ENCODE assay signal across 33 cellular contexts in genomic region chr1:14678011-14678638, GRCh38.
"Had no signal": no experiment of that assay in that cellular context is flagged by ENCODE, and none has a peak within 500 bp of the region (broad histone marks: within the 10 kb centered on the region; RNA-seq: fewer than 3 reads in every experiment).

No MANE protein-coding gene starts in this region.

- ATAC-seq: body of pancreas; esophagus mucosa; left lobe of liver; mucosa of descending colon; stimulated activated naive B cell treated with anti-CD40 and anti-IgM and Interleukin-4, amounts not matched to agents 10 μg/mL and 1 μg/mL and 100 μg/mL, for 72 hours had no signal

- H3K27me3 ChIP-seq: adrenal gland, body of pancreas, ovary, stomach, suprapubic skin, upper lobe of right lung had no signal

- H3K36me3 ChIP-seq: adrenal gland, ovary, prostate gland, stomach, suprapubic skin, tibial artery, upper lobe of right lung had no signal

- DNase-seq: activated CD4-positive, alpha-beta memory T cell treated with anti-CD3 and anti-CD28 coated beads for 36 hours; activated CD4-positive, alpha-beta T cell treated with anti-CD3 and anti-CD28 coated beads, Interleukin-2, amount 10 ng/mL, durations not matched to agents 24 days and 14 days; activated CD4-positive, CD25-positive, alpha-beta regulatory T cell treated with anti-CD3 and anti-CD28 coated beads, Interleukin-2, amount 50 U/mL, for 72 hours; activated CD8-positive, alpha-beta memory T cell treated with anti-CD3 and anti-CD28 coated beads, Interleukin-2, amount 50 U/mL, for 4 hours; activated effector memory CD4-positive, alpha-beta T cell treated with anti-CD3 and anti-CD28 coated beads, Interleukin-2, amount 50 U/mL, for 16 hours; activated naive CD4-positive, alpha-beta T cell treated with anti-CD3 and anti-CD28 coated beads for 36 hours; activated naive CD8-positive, alpha-beta T cell treated with anti-CD3 and anti-CD28 coated beads for 36 hours; activated T-cell treated with anti-CD3 and anti-CD28 coated beads, Interleukin-2, amount 50 U/mL, for 1 hour; adrenal gland; aorta; body of pancreas; foreskin fibroblast; kidney glomerular epithelial cell; mucosa of descending colon; ovary; retina; stimulated activated CD4-positive, alpha-beta T cell treated with anti-CD3 and anti-CD28 coated beads, Interleukin-1b, Interleukin-23, amount 100 ng/mL, for 48 hours; stimulated activated CD4-positive, alpha-beta T cell treated with anti-CD3 and anti-CD28 coated beads, Interleukin-4, amount 100 ng/mL, for 4 hours; stimulated activated CD8-positive, alpha-beta memory T cell treated with anti-CD3 and anti-CD28 coated beads, Interleukin-4, amount 100 ng/mL, for 48 hours; stimulated activated naive B cell treated with anti-CD40 and anti-IgM and Interleukin-4, amounts not matched to agents 10 μg/mL and 1 μg/mL and 100 μg/mL, for 72 hours; stomach; T-helper 9 cell; tibial artery; upper lobe of right lung had no signal

- H3K4me2 ChIP-seq: smooth muscle cell had no signal

- H3K27ac Mint-ChIP-seq: activated CD4-positive, alpha-beta memory T cell treated with anti-CD3 and anti-CD28 coated beads for 36 hours; activated CD4-positive, alpha-beta T cell treated with anti-CD3 and anti-CD28 coated beads, Interleukin-2, amount 10 ng/mL, durations not matched to agents 24 days and 14 days; activated naive CD4-positive, alpha-beta T cell treated with anti-CD3 and anti-CD28 coated beads for 36 hours; activated naive CD8-positive, alpha-beta T cell treated with anti-CD3 and anti-CD28 coated beads for 36 hours; activated T-helper 1 cell treated with anti-CD3 and anti-CD28 coated beads, Interleukin-12 subunit alpha, Interleukin-12 subunit beta, Interleukin-2, Interleukin-4 antibody, amounts not matched to agents 30 ng/mL and 10 ng/mL and 1 ng/mL, durations not matched to agents 14 hours and 24 hours and 36 hours; nephron; stimulated activated naive B cell treated with anti-CD40 and anti-IgM and Interleukin-4, amounts not matched to agents 10 μg/mL and 1 μg/mL and 100 μg/mL, for 72 hours; T-helper 1 cell treated with Interleukin-12 subunit alpha and Interleukin-12 subunit beta and Interleukin-4 antibody, amounts not matched to agents 30 μg/mL and 1 μg/mL, for 36 hours had no signal

- H3K36me3 Mint-ChIP-seq: activated CD4-positive, alpha-beta memory T cell treated with anti-CD3 and anti-CD28 coated beads for 36 hours; activated naive CD8-positive, alpha-beta T cell treated with anti-CD3 and anti-CD28 coated beads for 36 hours; stimulated activated naive B cell treated with anti-CD40 and anti-IgM and Interleukin-4, amounts not matched to agents 10 μg/mL and 1 μg/mL and 100 μg/mL, for 72 hours had no signal

- H3K9me3 ChIP-seq: adrenal gland, mucosa of descending colon, ovary, prostate gland, suprapubic skin, tibial artery, upper lobe of right lung had no signal

- H3K9me3 Mint-ChIP-seq: activated CD4-positive, alpha-beta T cell treated with anti-CD3 and anti-CD28 coated beads, Interleukin-2, amount 10 ng/mL, durations not matched to agents 24 days and 14 days; activated naive CD8-positive, alpha-beta T cell treated with anti-CD3 and anti-CD28 coated beads for 36 hours; activated T-helper 1 cell treated with anti-CD3 and anti-CD28 coated beads, Interleukin-12 subunit alpha, Interleukin-12 subunit beta, Interleukin-2, Interleukin-4 antibody, amounts not matched to agents 30 ng/mL and 10 ng/mL and 1 ng/mL, durations not matched to agents 14 hours and 24 hours and 36 hours; T-helper 1 cell treated with Interleukin-12 subunit alpha and Interleukin-12 subunit beta and Interleukin-4 antibody, amounts not matched to agents 30 μg/mL and 1 μg/mL, for 36 hours had no signal

- H3K27me3 Mint-ChIP-seq: activated CD4-positive, alpha-beta T cell treated with anti-CD3 and anti-CD28 coated beads, Interleukin-2, amount 10 ng/mL, durations not matched to agents 24 days and 14 days; activated naive CD8-positive, alpha-beta T cell treated with anti-CD3 and anti-CD28 coated beads for 36 hours had no signal

- H3K4me1 Mint-ChIP-seq: activated CD4-positive, alpha-beta T cell treated with anti-CD3 and anti-CD28 coated beads, Interleukin-2, amount 10 ng/mL, durations not matched to agents 24 days and 14 days; activated naive CD8-positive, alpha-beta T cell treated with anti-CD3 and anti-CD28 coated beads for 36 hours had no signal

- H3K4me3 Mint-ChIP-seq: activated CD4-positive, alpha-beta memory T cell treated with anti-CD3 and anti-CD28 coated beads for 36 hours; activated CD4-positive, alpha-beta T cell treated with anti-CD3 and anti-CD28 coated beads, Interleukin-2, amount 10 ng/mL, durations not matched to agents 24 days and 14 days; activated naive CD4-positive, alpha-beta T cell treated with anti-CD3 and anti-CD28 coated beads for 36 hours; activated T-helper 1 cell treated with anti-CD3 and anti-CD28 coated beads, Interleukin-12 subunit alpha, Interleukin-12 subunit beta, Interleukin-2, Interleukin-4 antibody, amounts not matched to agents 30 ng/mL and 10 ng/mL and 1 ng/mL, durations not matched to agents 14 hours and 24 hours and 36 hours; nephron; stimulated activated naive B cell treated with anti-CD40 and anti-IgM and Interleukin-4, amounts not matched to agents 10 μg/mL and 1 μg/mL and 100 μg/mL, for 72 hours; T-helper 1 cell treated with Interleukin-12 subunit alpha and Interleukin-12 subunit beta and Interleukin-4 antibody, amounts not matched to agents 30 μg/mL and 1 μg/mL, for 36 hours had no signal

- H3K4me1 ChIP-seq: adrenal gland, body of pancreas, prostate gland, stomach, suprapubic skin, tibial artery, upper lobe of right lung had no signal

- H3K27ac ChIP-seq: adrenal gland, body of pancreas, ovary, prostate gland, stomach, suprapubic skin, tibial artery, upper lobe of right lung had no signal

- H3K4me3 ChIP-seq: adrenal gland, body of pancreas, lung, mucosa of descending colon, ovary, prostate gland, smooth muscle cell, stomach, suprapubic skin, tibial artery, upper lobe of right lung had no signal
